Comparison of ENCODE assay signal across 24 cellular contexts in genomic region chr9:5846080-5846479, GRCh38. TPM values are rescaled to one million over a fixed set of nuclear protein-coding genes. Genes with fewer than 3 reads are reported as not detected.
DNase-seq lines count a peak whose midpoint lies in the region; ATAC-seq and TF ChIP-seq lines count a peak whose summit lies in the region.
"Had no signal": no experiment of that assay in that cellular context is flagged by ENCODE, and none has a peak within 500 bp of the region (broad histone marks: within the 10 kb centered on the region; RNA-seq: fewer than 3 reads in every experiment).

No MANE protein-coding gene starts in this region.

- TF ChIP-seq CTCF in heart left ventricle (IDR thresholded peaks at IDR 0.05): no peak

- no peak for DNase-seq in activated naive CD8-positive, alpha-beta T cell treated with anti-CD3 and anti-CD28 coated beads, Interleukin-2, amount 10 ng/mL, durations not matched to agents 7 days and 5 days
- DNase-seq in activated naive CD8-positive, alpha-beta T cell treated with anti-CD3 and anti-CD28 coated beads, Interleukin-2, amount 50 U/mL, for 24 hours: no peak
- peak; percentile 83 for DNase-seq in NCI-H82 (lab: John Stamatoyannopoulos, UW)
- DNase-seq in activated T-helper 2 cell treated with anti-CD3 and anti-CD28 coated beads, Interferon-gamma antibody, Interleukin-2, Interleukin-4, amounts not matched to agents 10 μg/mL and 5 μg/mL and 100 μg/mL, durations not matched to agents 14 hours and 24 hours and 36 hours (ENCODE audit: low spot score): no peak
- no peak for DNase-seq in stimulated activated effector memory CD8-positive, alpha-beta T cell treated with anti-CD3 and anti-CD28 coated beads, Interleukin-12 subunit alpha, Interleukin-12 subunit beta, amount 100 ng/mL, for 72 hours (ENCODE audit: low spot score in 2 of 2)
- DNase-seq in superior temporal gyrus (ENCODE audit: extremely low spot score): no peak
- DNase-seq in heart left ventricle: no peak
- no peak for DNase-seq in AG08396 (ENCODE audit: low spot score)
- DNase-seq: activated effector memory CD4-positive, alpha-beta T cell treated with Interleukin-2 at 50 U/mL for 16 hours; aorta; cerebellar nuclear complex; effector memory CD8-positive, alpha-beta T cell; GDM1; KBM-7; naive B cell; NCI-H1092 treated with DMSO at 0.1 percent for 48 hours; small intestine; stimulated activated CD4-positive, alpha-beta T cell treated with anti-CD3 and anti-CD28 coated beads, Interleukin-4, amount 100 ng/mL, for 24 hours had no signal

- no peak overlapping the region for H3K4me3 ChIP-seq in heart left ventricle
- H3K4me3 ChIP-seq: hepatocyte had no signal

- no peak overlapping the region for H3K4me3 Mint-ChIP-seq in activated naive CD8-positive, alpha-beta T cell treated with anti-CD3 and anti-CD28 coated beads, Interleukin-2, amount 10 ng/mL, durations not matched to agents 7 days and 5 days
- no peak overlapping the region for H3K4me3 Mint-ChIP-seq in activated naive CD8-positive, alpha-beta T cell treated with anti-CD3 and anti-CD28 coated beads, Interleukin-2, amount 50 U/mL, for 24 hours
- no peak overlapping the region for H3K4me3 Mint-ChIP-seq in activated T-helper 2 cell treated with anti-CD3 and anti-CD28 coated beads, Interferon-gamma antibody, Interleukin-2, Interleukin-4, amounts not matched to agents 10 μg/mL and 5 μg/mL and 100 μg/mL, durations not matched to agents 14 hours and 24 hours and 36 hours (ENCODE audit: low read depth)
- no peak overlapping the region for H3K4me3 Mint-ChIP-seq in stimulated activated effector memory CD8-positive, alpha-beta T cell treated with anti-CD3 and anti-CD28 coated beads, Interleukin-12 subunit alpha, Interleukin-12 subunit beta, amount 100 ng/mL, for 72 hours
- H3K4me3 Mint-ChIP-seq: naive B cell had no signal

- no peaks in the 10 kb centered on the region for H3K9me3 ChIP-seq in heart left ventricle

- peaks cover 0 to 41% (median 0%) of the 10 kb centered on the region in 12 donors for H3K4me1 ChIP-seq in heart left ventricle

- H3K9me3 Mint-ChIP-seq in activated naive CD8-positive, alpha-beta T cell treated with anti-CD3 and anti-CD28 coated beads, Interleukin-2, amount 10 ng/mL, durations not matched to agents 7 days and 5 days: peaks cover 5% of the 10 kb centered on the region
- H3K9me3 Mint-ChIP-seq in activated naive CD8-positive, alpha-beta T cell treated with anti-CD3 and anti-CD28 coated beads, Interleukin-2, amount 50 U/mL, for 24 hours: no peaks in the 10 kb centered on the region
- H3K9me3 Mint-ChIP-seq in activated T-helper 2 cell treated with anti-CD3 and anti-CD28 coated beads, Interferon-gamma antibody, Interleukin-2, Interleukin-4, amounts not matched to agents 10 μg/mL and 5 μg/mL and 100 μg/mL, durations not matched to agents 14 hours and 24 hours and 36 hours: peaks cover 8% of the 10 kb centered on the region
- no peaks in the 10 kb centered on the region for H3K9me3 Mint-ChIP-seq in stimulated activated effector memory CD8-positive, alpha-beta T cell treated with anti-CD3 and anti-CD28 coated beads, Interleukin-12 subunit alpha, Interleukin-12 subunit beta, amount 100 ng/mL, for 72 hours
- H3K9me3 Mint-ChIP-seq: effector memory CD8-positive, alpha-beta T cell had no signal

- 89 to 100% (median 98%) methylated on average over 1 of the region's 1 CpG for WGBS in heart left ventricle, 4 donors

- H3K27me3 Mint-ChIP-seq in activated naive CD8-positive, alpha-beta T cell treated with anti-CD3 and anti-CD28 coated beads, Interleukin-2, amount 10 ng/mL, durations not matched to agents 7 days and 5 days: peaks cover 2% of the 10 kb centered on the region
- peaks cover 5% of the 10 kb centered on the region for H3K27me3 Mint-ChIP-seq in activated naive CD8-positive, alpha-beta T cell treated with anti-CD3 and anti-CD28 coated beads, Interleukin-2, amount 50 U/mL, for 24 hours
- no peaks in the 10 kb centered on the region for H3K27me3 Mint-ChIP-seq in activated T-helper 2 cell treated with anti-CD3 and anti-CD28 coated beads, Interferon-gamma antibody, Interleukin-2, Interleukin-4, amounts not matched to agents 10 μg/mL and 5 μg/mL and 100 μg/mL, durations not matched to agents 14 hours and 24 hours and 36 hours (ENCODE audit: low read depth)
- H3K27me3 Mint-ChIP-seq: effector memory CD8-positive, alpha-beta T cell; progenitor cell of endocrine pancreas had no signal

- peaks cover 72% of the 10 kb centered on the region for H3K4me1 Mint-ChIP-seq in activated naive CD8-positive, alpha-beta T cell treated with anti-CD3 and anti-CD28 coated beads, Interleukin-2, amount 10 ng/mL, durations not matched to agents 7 days and 5 days
- H3K4me1 Mint-ChIP-seq in activated naive CD8-positive, alpha-beta T cell treated with anti-CD3 and anti-CD28 coated beads, Interleukin-2, amount 50 U/mL, for 24 hours: peaks cover 66% of the 10 kb centered on the region
- H3K4me1 Mint-ChIP-seq in activated T-helper 2 cell treated with anti-CD3 and anti-CD28 coated beads, Interferon-gamma antibody, Interleukin-2, Interleukin-4, amounts not matched to agents 10 μg/mL and 5 μg/mL and 100 μg/mL, durations not matched to agents 14 hours and 24 hours and 36 hours (ENCODE audit: low read depth): peaks cover 82% of the 10 kb centered on the region
- H3K4me1 Mint-ChIP-seq in stimulated activated effector memory CD8-positive, alpha-beta T cell treated with anti-CD3 and anti-CD28 coated beads, Interleukin-12 subunit alpha, Interleukin-12 subunit beta, amount 100 ng/mL, for 72 hours: peaks cover 62% of the 10 kb centered on the region

- no peaks in the 10 kb centered on the region for H3K36me3 ChIP-seq in heart left ventricle

- ATAC-seq in activated naive CD8-positive, alpha-beta T cell treated with anti-CD3 and anti-CD28 coated beads, Interleukin-2, amount 10 ng/mL, durations not matched to agents 7 days and 5 days (ENCODE audit: low read depth): no peak
- ATAC-seq in activated naive CD8-positive, alpha-beta T cell treated with anti-CD3 and anti-CD28 coated beads, Interleukin-2, amount 50 U/mL, for 24 hours: no peak
- ATAC-seq in stimulated activated effector memory CD8-positive, alpha-beta T cell treated with anti-CD3 and anti-CD28 coated beads, Interleukin-12 subunit alpha, Interleukin-12 subunit beta, amount 100 ng/mL, for 72 hours: no peak
- no peak for ATAC-seq in heart left ventricle
- ATAC-seq: effector memory CD8-positive, alpha-beta T cell; HCT116 had no signal

- no peak overlapping the region for H3K27ac ChIP-seq in heart left ventricle
- H3K27ac ChIP-seq: hepatocyte had no signal

- POLR2A ChIA-PET in activated naive CD8-positive, alpha-beta T cell treated with anti-CD3 and anti-CD28 coated beads, Interleukin-2, amount 10 ng/mL, durations not matched to agents 7 days and 5 days (lab: Charles Lee): interaction anchor here (7.1 kb wide), 1 partner anchor 14 kb away, joined by 72 read pairs; the partner anchor contains the start of gene ERMP1

- TF ChIP-seq POLR2A in heart left ventricle (IDR thresholded peaks at IDR 0.05): no peak

- intact Hi-C loops in activated T-helper 2 cell treated with anti-CD3 and anti-CD28 coated beads, Interferon-gamma antibody, Interleukin-2, Interleukin-4, amounts not matched to agents 10 μg/mL and 5 μg/mL and 100 μg/mL, durations not matched to agents 14 hours and 24 hours and 36 hours (cut with micrococcal nuclease): no loop called here
- intact Hi-C loops in heart left ventricle (cut with DNase I): no loop called here

- peaks cover 17% of the 10 kb centered on the region for H3K36me3 Mint-ChIP-seq in activated naive CD8-positive, alpha-beta T cell treated with anti-CD3 and anti-CD28 coated beads, Interleukin-2, amount 10 ng/mL, durations not matched to agents 7 days and 5 days
- peaks cover 6% of the 10 kb centered on the region for H3K36me3 Mint-ChIP-seq in activated naive CD8-positive, alpha-beta T cell treated with anti-CD3 and anti-CD28 coated beads, Interleukin-2, amount 50 U/mL, for 24 hours (ENCODE audit: low read depth)
- peaks cover 16% of the 10 kb centered on the region for H3K36me3 Mint-ChIP-seq in activated T-helper 2 cell treated with anti-CD3 and anti-CD28 coated beads, Interferon-gamma antibody, Interleukin-2, Interleukin-4, amounts not matched to agents 10 μg/mL and 5 μg/mL and 100 μg/mL, durations not matched to agents 14 hours and 24 hours and 36 hours (ENCODE audit: low read depth)
- peaks cover 18% of the 10 kb centered on the region for H3K36me3 Mint-ChIP-seq in stimulated activated effector memory CD8-positive, alpha-beta T cell treated with anti-CD3 and anti-CD28 coated beads, Interleukin-12 subunit alpha, Interleukin-12 subunit beta, amount 100 ng/mL, for 72 hours
- H3K36me3 Mint-ChIP-seq: naive B cell had no signal

- no peaks in the 10 kb centered on the region for H3K27me3 ChIP-seq in heart left ventricle
- H3K27me3 ChIP-seq: hepatocyte had no signal

- peak overlapping the region; percentile 80 for H3K27ac Mint-ChIP-seq in activated naive CD8-positive, alpha-beta T cell treated with anti-CD3 and anti-CD28 coated beads, Interleukin-2, amount 10 ng/mL, durations not matched to agents 7 days and 5 days
- no peak overlapping the region for H3K27ac Mint-ChIP-seq in activated naive CD8-positive, alpha-beta T cell treated with anti-CD3 and anti-CD28 coated beads, Interleukin-2, amount 50 U/mL, for 24 hours
- peak overlapping the region; percentile 22 for H3K27ac Mint-ChIP-seq in activated T-helper 2 cell treated with anti-CD3 and anti-CD28 coated beads, Interferon-gamma antibody, Interleukin-2, Interleukin-4, amounts not matched to agents 10 μg/mL and 5 μg/mL and 100 μg/mL, durations not matched to agents 14 hours and 24 hours and 36 hours
- H3K27ac Mint-ChIP-seq in stimulated activated effector memory CD8-positive, alpha-beta T cell treated with anti-CD3 and anti-CD28 coated beads, Interleukin-12 subunit alpha, Interleukin-12 subunit beta, amount 100 ng/mL, for 72 hours: peak overlapping the region; percentile 54
- H3K27ac Mint-ChIP-seq: naive B cell, progenitor cell of endocrine pancreas had no signal

RNA-seq across cellular contexts. Expression of gene ERMP1, which starts 13.2 kb away (rescaled TPM):
- total RNA-seq in activated naive CD8-positive, alpha-beta T cell treated with anti-CD3 and anti-CD28 coated beads, Interleukin-2, amount 10 ng/mL, durations not matched to agents 7 days and 5 days: 10 to 100 TPM; 26.5 to 27.7 TPM
- 21.1 and 25.3 TPM in 2 replicates for total RNA-seq in activated T-helper 2 cell treated with anti-CD3 and anti-CD28 coated beads, Interferon-gamma antibody, Interleukin-2, Interleukin-4, amounts not matched to agents 10 μg/mL and 5 μg/mL and 100 μg/mL, durations not matched to agents 14 hours and 24 hours and 36 hours
- 10 to 100 TPM; 10.9 to 28.7 (median 21.9) TPM for total RNA-seq in heart left ventricle
- 1 to 10 TPM; 5.8 to 8.9 TPM for polyA plus RNA-seq in heart left ventricle

RNA-seq across cellular contexts. Expression of gene MLANA, which starts 44.6 kb away (rescaled TPM):
- total RNA-seq in activated naive CD8-positive, alpha-beta T cell treated with anti-CD3 and anti-CD28 coated beads, Interleukin-2, amount 10 ng/mL, durations not matched to agents 7 days and 5 days: not detected
- not detected in 2 replicates for total RNA-seq in activated T-helper 2 cell treated with anti-CD3 and anti-CD28 coated beads, Interferon-gamma antibody, Interleukin-2, Interleukin-4, amounts not matched to agents 10 μg/mL and 5 μg/mL and 100 μg/mL, durations not matched to agents 14 hours and 24 hours and 36 hours
- not detected for total RNA-seq in heart left ventricle
- polyA plus RNA-seq in heart left ventricle: not detected
- total RNA-seq: activated CD8-positive, alpha-beta memory T cell treated with anti-CD3 and anti-CD28 coated beads for 36 hours; aorta; hepatocyte; lung microvascular endothelial cell; progenitor cell of endocrine pancreas had no signal
- polyA plus RNA-seq: hepatocyte, keratinocyte, small intestine had no signal
